ENCODE assay signal across 37 cellular contexts in genomic region chr7:3574386-3574785, GRCh38.
"Had no signal": no experiment of that assay in that cellular context is flagged by ENCODE, and none has a peak within 500 bp of the region (broad histone marks: within the 10 kb centered on the region; RNA-seq: fewer than 3 reads in every experiment).

No MANE protein-coding gene starts in this region.

- H3K4me1 ChIP-seq: adrenal gland, breast epithelium had no signal

- FAIRE-seq: astrocyte, TTC549 had no signal

- H3K4me1 Mint-ChIP-seq: activated B cell treated with CpG ODN at 0.5 μM for 24 hours; activated CD4-positive, alpha-beta T cell treated with anti-CD3 and anti-CD28 coated beads, Interleukin-2, amount 10 ng/mL, durations not matched to agents 24 days and 14 days; activated naive CD8-positive, alpha-beta T cell treated with anti-CD3 and anti-CD28 coated beads for 36 hours; activated T-helper 17 cell treated with anti-CD3 and anti-CD28 coated beads, Interleukin-2, amount 50 U/mL, for 72 hours had no signal

- H3K4me3 ChIP-seq: adrenal gland, body of pancreas, breast epithelium had no signal

- H3K27me3 ChIP-seq: adrenal gland, body of pancreas, brain microvascular endothelial cell, breast epithelium had no signal

- H3K27ac Mint-ChIP-seq: activated B cell treated with CpG ODN at 0.5 μM for 24 hours; activated CD4-positive, alpha-beta memory T cell treated with anti-CD3 and anti-CD28 coated beads for 36 hours; activated CD4-positive, alpha-beta T cell treated with anti-CD3 and anti-CD28 coated beads, Interleukin-2, amount 10 ng/mL, durations not matched to agents 24 days and 14 days; activated CD8-positive, alpha-beta T cell treated with anti-CD3 and anti-CD28 coated beads for 36 hours; activated naive CD4-positive, alpha-beta T cell treated with anti-CD3 and anti-CD28 coated beads for 36 hours; activated naive CD4-positive, alpha-beta T cell treated with anti-CD3 and anti-CD28 coated beads, Interleukin-2, amount 50 U/mL, for 72 hours; activated naive CD8-positive, alpha-beta T cell treated with anti-CD3 and anti-CD28 coated beads for 36 hours; activated T-cell treated with anti-CD3 and anti-CD28 coated beads, Interleukin-2, amount 50 U/mL, for 72 hours; activated T-helper 1 cell treated with anti-CD3 and anti-CD28 coated beads, Interleukin-12 subunit alpha, Interleukin-12 subunit beta, Interleukin-2, Interleukin-4 antibody, amounts not matched to agents 30 ng/mL and 10 ng/mL and 1 ng/mL, durations not matched to agents 14 hours and 24 hours and 36 hours; activated T-helper 17 cell treated with anti-CD3 and anti-CD28 coated beads, Interleukin-2, amount 50 U/mL, for 72 hours; T-helper 1 cell treated with Interleukin-12 subunit alpha and Interleukin-12 subunit beta and Interleukin-4 antibody, amounts not matched to agents 30 μg/mL and 1 μg/mL, for 36 hours; T-helper 2 cell treated with Interferon-gamma antibody and Interleukin-4, amounts not matched to agents 5 μg/mL and 100 μg/mL, for 36 hours had no signal

- H3K4me3 Mint-ChIP-seq: activated B cell treated with CpG ODN at 0.5 μM for 24 hours; activated CD4-positive, alpha-beta memory T cell treated with anti-CD3 and anti-CD28 coated beads for 36 hours; activated CD4-positive, alpha-beta T cell treated with anti-CD3 and anti-CD28 coated beads, Interleukin-2, amount 10 ng/mL, durations not matched to agents 24 days and 14 days; activated CD8-positive, alpha-beta T cell treated with anti-CD3 and anti-CD28 coated beads for 36 hours; activated naive CD4-positive, alpha-beta T cell treated with anti-CD3 and anti-CD28 coated beads for 36 hours; activated naive CD8-positive, alpha-beta T cell treated with anti-CD3 and anti-CD28 coated beads for 36 hours; activated T-cell treated with anti-CD3 and anti-CD28 coated beads, Interleukin-2, amount 50 U/mL, for 4 hours; activated T-cell treated with anti-CD3 and anti-CD28 coated beads, Interleukin-2, amount 50 U/mL, for 72 hours; activated T-helper 1 cell treated with anti-CD3 and anti-CD28 coated beads, Interleukin-12 subunit alpha, Interleukin-12 subunit beta, Interleukin-2, Interleukin-4 antibody, amounts not matched to agents 30 ng/mL and 10 ng/mL and 1 ng/mL, durations not matched to agents 14 hours and 24 hours and 36 hours; activated T-helper 17 cell treated with anti-CD3 and anti-CD28 coated beads, Interleukin-2, amount 50 U/mL, for 72 hours; T-helper 1 cell treated with Interleukin-12 subunit alpha and Interleukin-12 subunit beta and Interleukin-4 antibody, amounts not matched to agents 30 μg/mL and 1 μg/mL, for 36 hours; T-helper 2 cell treated with Interferon-gamma antibody and Interleukin-4, amounts not matched to agents 5 μg/mL and 100 μg/mL, for 36 hours had no signal

- H3K36me3 ChIP-seq: adrenal gland, brain microvascular endothelial cell, breast epithelium had no signal

- DNase-seq: activated B cell treated with CpG ODN at 0.5 μM for 24 hours; activated CD4-positive, alpha-beta memory T cell treated with anti-CD3 and anti-CD28 coated beads for 36 hours; activated CD4-positive, alpha-beta T cell treated with anti-CD3 and anti-CD28 coated beads for 4 hours; activated CD4-positive, alpha-beta T cell treated with anti-CD3 and anti-CD28 coated beads, Interleukin-2, amount 10 ng/mL, durations not matched to agents 24 days and 14 days; activated CD4-positive, alpha-beta T cell treated with anti-CD3 and anti-CD28 coated beads, Interleukin-2, amount 50 U/mL, for 1 hour; activated CD4-positive, alpha-beta T cell treated with anti-CD3 and anti-CD28 coated beads, Interleukin-2, amount 50 U/mL, for 4 hours; activated CD4-positive, CD25-positive, alpha-beta regulatory T cell treated with anti-CD3 and anti-CD28 coated beads, Interleukin-2, amount 50 U/mL, for 72 hours; activated CD8-positive, alpha-beta memory T cell treated with anti-CD3 and anti-CD28 coated beads, Interleukin-2, amount 50 U/mL, for 4 hours; activated CD8-positive, alpha-beta T cell treated with anti-CD3 and anti-CD28 coated beads for 36 hours; activated effector memory CD4-positive, alpha-beta T cell treated with anti-CD3 and anti-CD28 coated beads, Interleukin-2, amount 50 U/mL, for 16 hours; activated gamma-delta T cell treated with Interleukin-2 at 50 U/mL for 16 hours; activated naive CD4-positive, alpha-beta T cell; activated naive CD4-positive, alpha-beta T cell treated with anti-CD3 and anti-CD28 coated beads for 36 hours; activated naive CD4-positive, alpha-beta T cell treated with anti-CD3 and anti-CD28 coated beads, Interleukin-2, amount 50 U/mL, for 16 hours; activated naive CD8-positive, alpha-beta T cell treated with anti-CD3 and anti-CD28 coated beads for 36 hours; activated T-cell treated with anti-CD3 and anti-CD28 coated beads for 4 hours; activated T-cell treated with anti-CD3 and anti-CD28 coated beads, Interleukin-2, amount 50 U/mL, for 1 hour; activated T-cell treated with anti-CD3 and anti-CD28 coated beads, Interleukin-2, amount 50 U/mL, for 4 hours; activated T-cell treated with anti-CD3 and anti-CD28 coated beads, Interleukin-2, amount 50 U/mL, for 72 hours; adrenal gland; amniotic stem cell; aorta; body of pancreas; brain microvascular endothelial cell; central memory CD4-positive, alpha-beta T cell; cerebellar nuclear complex; T-helper 2 cell; T-helper 9 cell had no signal

- ATAC-seq: activated CD8-positive, alpha-beta T cell treated with anti-CD3 and anti-CD28 coated beads for 36 hours; activated naive CD4-positive, alpha-beta T cell treated with anti-CD3 and anti-CD28 coated beads, Interleukin-2, amount 50 U/mL, for 72 hours; activated T-cell treated with anti-CD3 and anti-CD28 coated beads, Interleukin-2, amount 50 U/mL, for 4 hours; activated T-cell treated with anti-CD3 and anti-CD28 coated beads, Interleukin-2, amount 50 U/mL, for 72 hours; activated T-helper 17 cell treated with anti-CD3 and anti-CD28 coated beads, Interleukin-2, amount 50 U/mL, for 72 hours; body of pancreas had no signal

- H3K9me3 ChIP-seq: adrenal gland had no signal

- H3K27ac ChIP-seq: adrenal gland, body of pancreas, brain microvascular endothelial cell, breast epithelium, VCaP had no signal

- H3K27me3 Mint-ChIP-seq: activated CD4-positive, alpha-beta T cell treated with anti-CD3 and anti-CD28 coated beads, Interleukin-2, amount 10 ng/mL, durations not matched to agents 24 days and 14 days; activated CD8-positive, alpha-beta T cell treated with anti-CD3 and anti-CD28 coated beads for 36 hours; activated naive CD8-positive, alpha-beta T cell treated with anti-CD3 and anti-CD28 coated beads for 36 hours had no signal
